Comparison of ENCODE assay signal across 31 cellular contexts in genomic region chr10:2143213-2143882, GRCh38.
"Had no signal": no experiment of that assay in that cellular context is flagged by ENCODE, and none has a peak within 500 bp of the region (broad histone marks: within the 10 kb centered on the region; RNA-seq: fewer than 3 reads in every experiment).

No MANE protein-coding gene starts in this region.

- H3K36me3 ChIP-seq: adrenal gland, MG63, SJCRH30 had no signal

- ATAC-seq: activated CD4-positive, alpha-beta T cell treated with anti-CD3 and anti-CD28 coated beads for 36 hours; activated CD4-positive, CD25-positive, alpha-beta regulatory T cell treated with anti-CD3 and anti-CD28 coated beads, Interleukin-2, amount 50 U/mL, for 24 hours; activated CD8-positive, alpha-beta T cell treated with anti-CD3 and anti-CD28 coated beads, Interleukin-2, amount 10 ng/mL, durations not matched to agents 7 days and 5 days; activated naive CD4-positive, alpha-beta T cell treated with anti-CD3 and anti-CD28 coated beads, Interleukin-2, amount 50 U/mL, for 72 hours; WTC11 had no signal

- H3K9me3 ChIP-seq: adrenal gland, MG63, SJCRH30 had no signal

- H3K27me3 ChIP-seq: adrenal gland, SJCRH30 had no signal

- H3K27ac ChIP-seq: adrenal gland, SJCRH30, SK-N-MC had no signal

- H3K4me3 ChIP-seq: adrenal gland, MG63, SJCRH30, SK-N-MC had no signal

- DNase-seq: activated CD4-positive, alpha-beta T cell treated with anti-CD3 and anti-CD28 coated beads for 36 hours; activated CD4-positive, alpha-beta T cell treated with anti-CD3 and anti-CD28 coated beads, Interleukin-2, amount 10 ng/mL, durations not matched to agents 7 days and 5 days; activated CD4-positive, alpha-beta T cell treated with anti-CD3 and anti-CD28 coated beads, Interleukin-2, amount 50 U/mL, for 48 hours; activated CD8-positive, alpha-beta T cell treated with anti-CD3 and anti-CD28 coated beads, Interleukin-2, amount 10 ng/mL, durations not matched to agents 7 days and 5 days; activated gamma-delta T cell; activated naive CD4-positive, alpha-beta T cell treated with Interleukin-2 at 50 U/mL for 16 hours; activated T-cell treated with anti-CD3 and anti-CD28 coated beads, Interleukin-2, amount 50 U/mL, for 24 hours; adrenal gland; caudate nucleus; cerebellar nuclear complex; Karpas-422; KBM-7; MG63; MV-4-11; NCI-H1092; NCI-H1436 treated with DMSO at 0.1 percent for 48 hours; NCI-H1694 treated with DMSO at 0.1 percent for 48 hours; NCI-H2029 treated with DMSO at 0.1 percent for 48 hours; NCI-H2107; NCI-H2171; NCI-H510A; NCI-H526; NCI-H748 treated with DMSO at 0.1 percent for 48 hours; OCI-M1; SHP77; SJCRH30; T1000 had no signal

- H3K4me1 ChIP-seq: adrenal gland, SJCRH30 had no signal
